21 cellular contexts compared by ENCODE assay signal in the genomic region with DNA sequence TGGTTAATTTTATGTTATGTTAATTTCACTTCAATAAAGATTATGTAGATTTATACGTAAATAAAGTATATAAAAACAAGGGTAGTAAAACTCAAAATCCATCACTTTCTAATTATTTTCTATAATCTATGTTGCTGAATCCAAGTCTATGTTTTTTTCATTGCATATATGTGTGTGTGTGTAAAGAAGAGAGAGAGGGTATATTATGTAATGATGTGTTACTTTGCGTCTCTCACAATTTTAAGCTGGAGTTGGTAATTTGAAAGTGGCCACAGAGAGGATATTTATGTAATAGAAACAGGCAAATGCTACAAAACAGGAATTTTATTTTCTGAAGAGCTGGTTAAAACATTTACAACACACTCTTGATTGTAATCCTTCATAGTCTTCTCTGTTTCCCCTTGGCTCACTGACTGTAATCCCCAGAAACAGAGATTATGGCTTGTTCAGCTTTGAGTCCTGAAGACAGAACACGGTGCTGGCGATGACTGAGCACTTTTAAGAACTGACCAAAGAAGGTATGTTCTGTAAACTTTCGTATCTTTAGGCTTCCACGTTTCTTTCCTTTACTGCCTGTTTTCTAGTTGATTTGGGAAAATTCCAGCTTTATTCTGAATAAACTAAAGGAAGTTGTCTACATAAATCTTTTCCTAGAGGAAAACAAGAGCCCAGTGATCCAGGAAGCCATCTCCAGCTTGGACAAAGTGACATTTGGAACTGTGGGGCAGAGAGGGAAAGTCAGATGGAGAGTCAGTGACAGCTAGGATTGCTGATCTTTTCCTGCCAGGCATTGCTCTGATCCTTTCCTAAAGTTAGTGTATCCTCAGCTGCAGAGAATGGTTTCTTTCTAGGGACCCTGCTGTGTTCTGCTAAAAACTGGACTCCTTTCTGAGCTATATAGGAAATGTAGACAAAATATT. TPM values are rescaled to one million over a fixed set of nuclear protein-coding genes. Genes with fewer than 3 reads are reported as not detected.
A peak's percentile ranks its signal among the peaks of the same experiment; 100 is the strongest.
DNase-seq lines count a peak whose midpoint lies in the region; ATAC-seq, FAIRE-seq and TF ChIP-seq lines count a peak whose summit lies in the region.
"Had no signal": no experiment of that assay in that cellular context is flagged by ENCODE, and none has a peak within 500 bp of the region (broad histone marks: within the 10 kb centered on the region; RNA-seq: fewer than 3 reads in every experiment).

No MANE protein-coding gene starts in this region.

- H3K27ac ChIP-seq in CD4-positive, alpha-beta T cell (ENCODE audit: low read depth, low read length): no peak overlapping the region
- H3K27ac ChIP-seq: transverse colon had no signal

- peaks cover 96% of the 10 kb centered on the region for H3K4me1 Mint-ChIP-seq in CD4-positive, alpha-beta T cell (ENCODE audit: low read depth)
- peaks cover 63% of the 10 kb centered on the region for H3K4me1 Mint-ChIP-seq in central memory CD8-positive, alpha-beta T cell
- H3K4me1 Mint-ChIP-seq in naive B cell: peaks cover 44 to 62% (median 48%) of the 10 kb centered on the region in 3 donors

- intact Hi-C loops in CD4-positive, alpha-beta T cell (cut with DNase I, micrococcal nuclease): no loop called here
- intact Hi-C loops in sciatic nerve (cut with DNase I): no loop called here

- TF ChIP-seq CTCF in CD4-positive, alpha-beta T cell (IDR thresholded peaks at IDR 0.05): no peak

- H3K27ac Mint-ChIP-seq in CD4-positive, alpha-beta T cell: peak overlapping the region; percentile 76
- peak overlapping the region; percentile 87 for H3K27ac Mint-ChIP-seq in central memory CD8-positive, alpha-beta T cell (ENCODE audit: low read depth)
- H3K27ac Mint-ChIP-seq in naive B cell: peak overlapping the region; percentile 51 to 77 (median 74)

- POLR2A ChIA-PET in CD4-positive, alpha-beta T cell (lab: Charles Lee): interaction anchor here (0.8 to 1.9 kb wide), 3 partner anchors 9 to 25 kb away, joined by 3 to 7 read pairs (median 6); no protein-coding TSS in a partner anchor

- H3K9me3 ChIP-seq in CD4-positive, alpha-beta T cell (ENCODE audit: control insufficient read depth, low read length): peaks cover 13% of the 10 kb centered on the region
- H3K9me3 ChIP-seq: transverse colon had no signal

- peaks cover 9% of the 10 kb centered on the region for H3K9me3 Mint-ChIP-seq in CD4-positive, alpha-beta T cell
- no peaks in the 10 kb centered on the region for H3K9me3 Mint-ChIP-seq in central memory CD8-positive, alpha-beta T cell
- H3K9me3 Mint-ChIP-seq in naive B cell: peaks cover 2 to 14% (median 7%) of the 10 kb centered on the region in 7 donors

- TF ChIP-seq POLR2A in H54 (IDR thresholded peaks at IDR 0.05; ENCODE audit: low read depth, low read length): no peak

- H3K27me3 Mint-ChIP-seq in CD4-positive, alpha-beta T cell: no peaks in the 10 kb centered on the region
- no peaks in the 10 kb centered on the region for H3K27me3 Mint-ChIP-seq in central memory CD8-positive, alpha-beta T cell
- no peaks in the 10 kb centered on the region for H3K27me3 Mint-ChIP-seq in naive B cell

- no peaks in the 10 kb centered on the region for H3K27me3 ChIP-seq in CD4-positive, alpha-beta T cell (ENCODE audit: control insufficient read depth, insufficient read depth, low read length)
- H3K27me3 ChIP-seq: transverse colon had no signal

- no peak for ATAC-seq in CD4-positive, alpha-beta T cell (ENCODE audit: poor library complexity)
- no peak for ATAC-seq in central memory CD8-positive, alpha-beta T cell (replicated peaks; ENCODE audit: extremely low read depth, poor library complexity, severe bottlenecking)
- ATAC-seq in naive B cell (ENCODE audit: low read depth in 2 of 2): no peak
- no peak for ATAC-seq in HG02885 (IDR thresholded peaks at IDR 0.05; ENCODE audit: poor library complexity, unreplicated experiment)
- no peak for ATAC-seq in sciatic nerve

- H3K4me3 Mint-ChIP-seq in CD4-positive, alpha-beta T cell: peak overlapping the region; percentile 27
- peak overlapping the region; percentile 19 for H3K4me3 Mint-ChIP-seq in central memory CD8-positive, alpha-beta T cell
- H3K4me3 Mint-ChIP-seq in naive B cell: peak overlapping the region in 1 of 8 donors; percentile 36

- peaks cover 91% of the 10 kb centered on the region for H3K36me3 Mint-ChIP-seq in CD4-positive, alpha-beta T cell (ENCODE audit: low read depth)
- peaks cover 31% of the 10 kb centered on the region for H3K36me3 Mint-ChIP-seq in central memory CD8-positive, alpha-beta T cell (ENCODE audit: insufficient read depth)
- peaks cover 29 to 33% of the 10 kb centered on the region in 2 donors for H3K36me3 Mint-ChIP-seq in naive B cell

- CTCF ChIA-PET in CD4-positive, alpha-beta T cell (lab: Charles Lee): interaction anchor here (1.3 to 3.5 kb wide), 5 partner anchors 9 to 124 kb away, joined by 3 to 22 read pairs (median 5); no protein-coding TSS in a partner anchor

- no peak for DNase-seq in CD4-positive, alpha-beta T cell
- DNase-seq in H54 (ENCODE audit: insufficient read length, low spot score): no peak
- DNase-seq in central memory CD8-positive, alpha-beta T cell (ENCODE audit: low spot score in 2 of 2): no peak
- DNase-seq in naive B cell: no peak
- no peak for DNase-seq in NCI-H2107 (lab: John Stamatoyannopoulos, UW)
- no peak for DNase-seq in SW 1271 (lab: John Stamatoyannopoulos, UW)
- DNase-seq in sciatic nerve (ENCODE audit: low spot score): no peak
- DNase-seq: amniotic stem cell; caudate nucleus; effector CD4-positive, alpha-beta T cell; GF-D8; MM.1S; NCI-H187; SHP77; T-helper 2 cell; transverse colon had no signal

- peak; percentile 33 for FAIRE-seq in H54 (lab: Jason Lieb, UNC)
- FAIRE-seq: GM12892 had no signal

RNA-seq across cellular contexts. Expression of a gene that starts 43.5 kb away (rescaled TPM):
- total RNA-seq in CD4-positive, alpha-beta T cell: under 1 TPM in 1 of 2 experiments, not detected in 1; 0.06 TPM
- polyA plus RNA-seq in naive B cell (ENCODE audit: low read depth in 6 of 6): not detected
- total RNA-seq in sciatic nerve: not detected

RNA-seq across cellular contexts. Expression of a gene that starts 45.1 kb away (rescaled TPM):
- total RNA-seq in CD4-positive, alpha-beta T cell: 10 to 100 TPM; 12.3 to 14.2 TPM
- 10 to 100 TPM in 5 of 6 donors, 1 to 10 TPM in 1; 9.7 to 16.0 (median 11.7) TPM for polyA plus RNA-seq in naive B cell (ENCODE audit: low read depth in 6 of 6)
- 25.5 TPM for total RNA-seq in sciatic nerve

RNA-seq across cellular contexts. Expression of a gene that starts 54.6 kb away (rescaled TPM):
- total RNA-seq in CD4-positive, alpha-beta T cell: not detected
- polyA plus RNA-seq in naive B cell (ENCODE audit: low read depth in 6 of 6): not detected
- total RNA-seq in sciatic nerve: not detected
- total RNA-seq: NCI-H460, posterior vena cava, transverse colon had no signal
- polyA plus RNA-seq: BJ had no signal
